In genomic region chr20:11604339-11604738, GRCh38 we compare ENCODE assay signal across 34 cellular contexts.
"Had no signal": no experiment of that assay in that cellular context is flagged by ENCODE, and none has a peak within 500 bp of the region (broad histone marks: within the 10 kb centered on the region; RNA-seq: fewer than 3 reads in every experiment).

No MANE protein-coding gene starts in this region.

- H3K36me3 ChIP-seq: MG63 had no signal

- H3K4me3 ChIP-seq: MG63 had no signal

- H3K27me3 ChIP-seq: MG63 had no signal

- H3K9me3 ChIP-seq: MG63 had no signal

- DNase-seq: Karpas-422, Kasumi-1, MG63, MM.1S, MV-4-11, NCI-H1048, NCI-H1092, NCI-H1092 treated with DMSO at 0.1 percent for 48 hours, NCI-H1105, NCI-H1105 treated with DMSO at 0.1 percent for 48 hours, NCI-H1417, NCI-H1417 treated with DMSO at 0.1 percent for 48 hours, NCI-H1436, NCI-H1436 treated with DMSO at 0.1 percent for 48 hours, NCI-H146, NCI-H1694, NCI-H1694 treated with DMSO at 0.1 percent for 48 hours, NCI-H187, NCI-H187 treated with DMSO at 0.1 percent for 48 hours, NCI-H1930, NCI-H2029, NCI-H2029 treated with DMSO at 0.1 percent for 48 hours, NCI-H2081, NCI-H2081 treated with DMSO at 0.1 percent for 48 hours, NCI-H2107, NCI-H2171, NCI-H2171 treated with DMSO at 0.1 percent for 48 hours, NCI-H2227 treated with DMSO at 0.1 percent for 48 hours, NCI-H226, NCI-H345, NCI-H446, NCI-H446 treated with DMSO at 0.1 percent for 48 hours, NCI-H510A, NCI-H510A treated with DMSO at 0.1 percent for 48 hours had no signal
